In the genomic region with DNA sequence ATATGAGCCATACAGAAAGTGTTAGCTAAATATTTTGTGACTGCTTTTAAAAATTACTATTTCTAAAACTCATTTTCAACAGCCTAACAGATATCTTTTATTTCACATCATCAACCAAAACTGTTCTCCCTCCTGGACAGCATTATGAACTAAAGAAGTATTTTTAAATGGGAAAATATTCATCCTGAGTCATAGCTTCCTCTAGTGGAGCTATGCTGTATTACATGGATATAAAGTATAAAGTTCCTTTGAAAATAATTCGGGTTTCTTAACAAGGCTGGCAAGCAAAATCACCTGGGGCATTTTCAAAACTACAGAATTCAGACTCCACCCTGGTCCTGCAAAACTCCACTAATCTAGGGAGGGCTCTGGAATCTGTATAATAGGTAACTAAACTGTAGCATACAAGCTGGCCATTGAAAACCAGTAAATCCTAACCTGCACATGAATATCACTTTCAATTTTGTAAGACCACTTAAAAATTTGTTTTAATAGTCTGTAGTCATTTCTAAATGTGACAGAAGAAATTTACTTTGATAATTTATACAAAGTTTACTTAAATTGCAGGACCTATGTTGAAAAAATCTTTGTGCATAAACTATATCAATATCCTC, we compare ENCODE assay signal across 8 cellular contexts. TPM values are rescaled to one million over a fixed set of nuclear protein-coding genes. Genes with fewer than 3 reads are reported as not detected.
DNase-seq lines count a peak whose midpoint lies in the region; ATAC-seq and TF ChIP-seq lines count a peak whose summit lies in the region.

No MANE protein-coding gene starts in this region.

- DNase-seq in activated CD8-positive, alpha-beta T cell treated with anti-CD3 and anti-CD28 coated beads for 36 hours: no peak
- no peak for DNase-seq in activated CD8-positive, alpha-beta T cell treated with anti-CD3 and anti-CD28 coated beads, Interleukin-2, amount 10 ng/mL, durations not matched to agents 7 days and 5 days
- DNase-seq in HT1080 (ENCODE audit: low read depth) (peak; percentile 34), SK-N-MC (ENCODE audit: low read depth, low spot score) (no peak), iris pigment epithelial cell (ENCODE audit: low read depth) (peak; percentile 25)
- DNase-seq in effector CD8-positive, alpha-beta T cell (lab: John Stamatoyannopoulos, UW): no peak
- no peak for DNase-seq in activated CD4-positive, alpha-beta T cell treated with anti-CD3 and anti-CD28 coated beads for 1 hour
- DNase-seq in activated naive CD8-positive, alpha-beta T cell treated with anti-CD3 and anti-CD28 coated beads, Interleukin-2, amount 50 U/mL, for 24 hours: no peak

- no peak for ATAC-seq in activated CD8-positive, alpha-beta T cell treated with anti-CD3 and anti-CD28 coated beads for 36 hours
- no peak for ATAC-seq in activated CD8-positive, alpha-beta T cell treated with anti-CD3 and anti-CD28 coated beads, Interleukin-2, amount 10 ng/mL, durations not matched to agents 7 days and 5 days
- no peak for ATAC-seq in activated naive CD8-positive, alpha-beta T cell treated with anti-CD3 and anti-CD28 coated beads, Interleukin-2, amount 50 U/mL, for 24 hours

- peak; percentile 71 for TF ChIP-seq CTCF in activated CD8-positive, alpha-beta T cell treated with anti-CD3 and anti-CD28 coated beads for 36 hours (IDR thresholded peaks at IDR 0.05)

- peaks cover 6% of the 10 kb centered on the region for H3K4me1 Mint-ChIP-seq in activated CD8-positive, alpha-beta T cell treated with anti-CD3 and anti-CD28 coated beads for 36 hours (ENCODE audit: low read depth)
- no peaks in the 10 kb centered on the region for H3K4me1 Mint-ChIP-seq in activated CD8-positive, alpha-beta T cell treated with anti-CD3 and anti-CD28 coated beads, Interleukin-2, amount 10 ng/mL, durations not matched to agents 7 days and 5 days (ENCODE audit: low read depth)
- H3K4me1 Mint-ChIP-seq in activated naive CD8-positive, alpha-beta T cell treated with anti-CD3 and anti-CD28 coated beads, Interleukin-2, amount 50 U/mL, for 24 hours: peaks cover 6% of the 10 kb centered on the region

- H3K27me3 Mint-ChIP-seq in activated CD8-positive, alpha-beta T cell treated with anti-CD3 and anti-CD28 coated beads for 36 hours: peaks cover 9% of the 10 kb centered on the region
- H3K27me3 Mint-ChIP-seq in activated CD8-positive, alpha-beta T cell treated with anti-CD3 and anti-CD28 coated beads, Interleukin-2, amount 10 ng/mL, durations not matched to agents 7 days and 5 days (ENCODE audit: low read depth): peaks cover 8% of the 10 kb centered on the region
- peaks cover 8% of the 10 kb centered on the region for H3K27me3 Mint-ChIP-seq in activated naive CD8-positive, alpha-beta T cell treated with anti-CD3 and anti-CD28 coated beads, Interleukin-2, amount 50 U/mL, for 24 hours

- H3K4me3 Mint-ChIP-seq in activated CD8-positive, alpha-beta T cell treated with anti-CD3 and anti-CD28 coated beads for 36 hours: no peak overlapping the region
- no peak overlapping the region for H3K4me3 Mint-ChIP-seq in activated CD8-positive, alpha-beta T cell treated with anti-CD3 and anti-CD28 coated beads, Interleukin-2, amount 10 ng/mL, durations not matched to agents 7 days and 5 days
- no peak overlapping the region for H3K4me3 Mint-ChIP-seq in activated naive CD8-positive, alpha-beta T cell treated with anti-CD3 and anti-CD28 coated beads, Interleukin-2, amount 50 U/mL, for 24 hours

- no peaks in the 10 kb centered on the region for H3K36me3 Mint-ChIP-seq in activated CD8-positive, alpha-beta T cell treated with anti-CD3 and anti-CD28 coated beads for 36 hours (ENCODE audit: low read depth)
- H3K36me3 Mint-ChIP-seq in activated CD8-positive, alpha-beta T cell treated with anti-CD3 and anti-CD28 coated beads, Interleukin-2, amount 10 ng/mL, durations not matched to agents 7 days and 5 days (ENCODE audit: low read depth): no peaks in the 10 kb centered on the region
- no peaks in the 10 kb centered on the region for H3K36me3 Mint-ChIP-seq in activated naive CD8-positive, alpha-beta T cell treated with anti-CD3 and anti-CD28 coated beads, Interleukin-2, amount 50 U/mL, for 24 hours (ENCODE audit: low read depth)

- intact Hi-C loops in activated CD8-positive, alpha-beta T cell treated with anti-CD3 and anti-CD28 coated beads for 36 hours (cut with micrococcal nuclease): loop anchor here (5.0 kb wide), 1 partner anchor 107 kb away; no protein-coding TSS in a partner anchor

- no peak overlapping the region for H3K27ac Mint-ChIP-seq in activated CD8-positive, alpha-beta T cell treated with anti-CD3 and anti-CD28 coated beads for 36 hours
- no peak overlapping the region for H3K27ac Mint-ChIP-seq in activated CD8-positive, alpha-beta T cell treated with anti-CD3 and anti-CD28 coated beads, Interleukin-2, amount 10 ng/mL, durations not matched to agents 7 days and 5 days
- H3K27ac Mint-ChIP-seq in activated naive CD8-positive, alpha-beta T cell treated with anti-CD3 and anti-CD28 coated beads, Interleukin-2, amount 50 U/mL, for 24 hours: no peak overlapping the region

- H3K36me3 ChIP-seq in SK-N-MC (ENCODE audit: insufficient read depth, low read length): no peaks in the 10 kb centered on the region

- no peaks in the 10 kb centered on the region for H3K9me3 Mint-ChIP-seq in activated CD8-positive, alpha-beta T cell treated with anti-CD3 and anti-CD28 coated beads for 36 hours
- no peaks in the 10 kb centered on the region for H3K9me3 Mint-ChIP-seq in activated CD8-positive, alpha-beta T cell treated with anti-CD3 and anti-CD28 coated beads, Interleukin-2, amount 10 ng/mL, durations not matched to agents 7 days and 5 days (ENCODE audit: insufficient read depth)
- H3K9me3 Mint-ChIP-seq in activated naive CD8-positive, alpha-beta T cell treated with anti-CD3 and anti-CD28 coated beads, Interleukin-2, amount 50 U/mL, for 24 hours: no peaks in the 10 kb centered on the region

- no peak overlapping the region for H3K9ac ChIP-seq in SK-N-MC (ENCODE audit: insufficient read length)

- no peak overlapping the region for H3K27ac ChIP-seq in SK-N-MC

- H3K9me3 ChIP-seq in SK-N-MC (ENCODE audit: low read depth, low read length): no peaks in the 10 kb centered on the region

- POLR2A ChIA-PET in activated CD8-positive, alpha-beta T cell treated with anti-CD3 and anti-CD28 coated beads for 36 hours (lab: Charles Lee): interaction anchor here (0.7 kb wide), 1 partner anchor 1200 kb away, joined by 3 read pairs; no protein-coding TSS in a partner anchor
- POLR2A ChIA-PET in activated CD8-positive, alpha-beta T cell treated with anti-CD3 and anti-CD28 coated beads, Interleukin-2, amount 10 ng/mL, durations not matched to agents 7 days and 5 days (lab: Charles Lee): no interaction called here

- CTCF ChIA-PET in activated CD8-positive, alpha-beta T cell treated with anti-CD3 and anti-CD28 coated beads for 36 hours (lab: Charles Lee): interaction anchor here (0.9 to 4.2 kb wide), 7 partner anchors 8 to 104 kb away, joined by 3 to 35 read pairs (median 3); no protein-coding TSS in a partner anchor
- CTCF ChIA-PET in activated CD8-positive, alpha-beta T cell treated with anti-CD3 and anti-CD28 coated beads, Interleukin-2, amount 10 ng/mL, durations not matched to agents 7 days and 5 days (lab: Charles Lee): interaction anchor here (0.8 to 2.8 kb wide), 5 partner anchors 10 to 105 kb away, joined by 3 to 21 read pairs (median 3); no protein-coding TSS in a partner anchor

- H3K4me3 ChIP-seq in SK-N-MC: peak overlapping the region; percentile 50

RNA-seq across cellular contexts. Expression of a gene that starts 53.5 kb away (rescaled TPM):
- total RNA-seq in activated CD8-positive, alpha-beta T cell treated with anti-CD3 and anti-CD28 coated beads for 36 hours: not detected
- under 1 TPM in 1 of 2 experiments, not detected in 1; 0.39 TPM for total RNA-seq in activated CD8-positive, alpha-beta T cell treated with anti-CD3 and anti-CD28 coated beads, Interleukin-2, amount 10 ng/mL, durations not matched to agents 7 days and 5 days
- 0.03 TPM in 1 of 2 replicates, not detected in the other for total RNA-seq in HT1080 (2014; rRNA removed; shearing (Covaris generic))
- polyA plus RNA-seq in HT1080 (2015; cell fraction: cytosol; rRNA removed): 1.2 and 1.4 TPM in 2 replicates
- 0.80 and 1.3 TPM in 2 replicates for polyA plus RNA-seq in HT1080 (2015; cell fraction: nucleus; rRNA removed)

Comparison
In these comparisons a context has a peak if more than half of its experiments do, and no peak if none do; other contexts are left out.
1. DNase-seq: peak in HT1080 (single experiment) and iris pigment epithelial cell (single experiment); none in activated CD8-positive, alpha-beta T cell treated with anti-CD3 and anti-CD28 coated beads for 36 hours (single experiment), activated CD8-positive, alpha-beta T cell treated with anti-CD3 and anti-CD28 coated beads, Interleukin-2, amount 10 ng/mL, durations not matched to agents 7 days and 5 days (single experiment), SK-N-MC (single experiment), effector CD8-positive, alpha-beta T cell (single experiment), activated CD4-positive, alpha-beta T cell treated with anti-CD3 and anti-CD28 coated beads for 1 hour (single experiment) and activated naive CD8-positive, alpha-beta T cell treated with anti-CD3 and anti-CD28 coated beads, Interleukin-2, amount 50 U/mL, for 24 hours (single experiment).